ENCODE assay signal across 19 cellular contexts in genomic region chr16:53642094-53642493, GRCh38.
"Had no signal": no experiment of that assay in that cellular context is flagged by ENCODE, and none has a peak within 500 bp of the region (broad histone marks: within the 10 kb centered on the region; RNA-seq: fewer than 3 reads in every experiment).

No MANE protein-coding gene starts in this region.

- H3K4me1 ChIP-seq: gastrocnemius medialis, heart right ventricle, spleen had no signal

- DNase-seq: cortex of kidney; effector memory CD4-positive, alpha-beta T cell; gastrocnemius medialis; heart right ventricle; left ventricle myocardium superior; natural killer cell; posterior cingulate gyrus; spleen; stimulated activated CD4-positive, alpha-beta T cell treated with anti-CD3 and anti-CD28 coated beads, Interleukin-15, amount 100 ng/mL, for 24 hours; stimulated activated CD4-positive, alpha-beta T cell treated with anti-CD3 and anti-CD28 coated beads, Interleukin-2, amount 100 ng/mL, for 24 hours; stimulated activated CD4-positive, alpha-beta T cell treated with anti-CD3 and anti-CD28 coated beads, Interleukin-4, amount 100 ng/mL, for 4 hours; stimulated activated naive B cell treated with anti-CD40 and anti-IgM and Interleukin-4, amounts not matched to agents 10 μg/mL and 1 μg/mL and 100 μg/mL, for 72 hours; stimulated activated naive CD8-positive, alpha-beta T cell treated with anti-CD3 and anti-CD28 coated beads, Interleukin-15, amount 100 ng/mL, for 72 hours; trophoblast cell had no signal

- H3K27me3 ChIP-seq: gastrocnemius medialis, heart right ventricle, spleen had no signal

- H3K36me3 ChIP-seq: gastrocnemius medialis, thoracic aorta had no signal

- H3K27ac ChIP-seq: gastrocnemius medialis, heart right ventricle, spleen, thoracic aorta had no signal

- H3K4me3 ChIP-seq: gastrocnemius medialis, heart right ventricle, spleen, thoracic aorta had no signal

- H3K9me3 ChIP-seq: gastrocnemius medialis had no signal

- ATAC-seq: esophagus mucosa; gastrocnemius medialis; heart right ventricle; left ventricle myocardium superior; natural killer cell; sciatic nerve; stimulated activated naive B cell treated with anti-CD40 and anti-IgM and Interleukin-4, amounts not matched to agents 10 μg/mL and 1 μg/mL and 100 μg/mL, for 72 hours; stimulated activated naive CD8-positive, alpha-beta T cell treated with anti-CD3 and anti-CD28 coated beads, Interleukin-15, amount 100 ng/mL, for 72 hours had no signal

- FAIRE-seq: keratinocyte, urothelium cell line had no signal
